ENCODE assay signal across 17 cellular contexts in the genomic region with DNA sequence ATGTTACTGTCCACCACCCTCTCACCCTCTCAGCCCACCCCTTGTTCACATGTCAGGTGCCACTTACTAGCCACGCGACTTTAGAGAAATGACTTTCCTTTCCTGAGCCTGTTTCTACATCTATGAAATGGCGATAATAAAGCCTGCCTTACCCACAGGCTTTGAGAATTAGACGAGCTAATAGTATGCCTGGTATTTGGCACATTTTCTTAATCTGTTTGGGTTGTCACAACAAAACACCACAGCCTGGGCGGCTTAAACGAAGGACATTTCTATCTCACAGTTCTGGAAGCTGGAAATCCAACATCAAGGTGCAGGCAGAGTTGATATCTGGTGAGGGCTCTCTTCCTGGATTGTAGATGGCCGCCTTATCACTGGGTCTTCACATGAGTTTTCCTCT.
"Had no signal": no experiment of that assay in that cellular context is flagged by ENCODE, and none has a peak within 500 bp of the region (broad histone marks: within the 10 kb centered on the region; RNA-seq: fewer than 3 reads in every experiment).

No MANE protein-coding gene starts in this region.

- H3K4me3 Mint-ChIP-seq: activated T-helper 17 cell treated with anti-CD3 and anti-CD28 coated beads, Interleukin-2, amount 50 U/mL, for 72 hours; memory B cell; nephron had no signal

- H3K36me3 ChIP-seq: left ventricle myocardium inferior, prostate gland, stomach, thoracic aorta had no signal

- H3K9me3 ChIP-seq: left ventricle myocardium inferior, prostate gland, stomach, thoracic aorta had no signal

- H3K27ac Mint-ChIP-seq: memory B cell, nephron had no signal

- H3K27me3 ChIP-seq: stomach had no signal

- DNase-seq: activated CD4-positive, alpha-beta T cell treated with anti-CD3 and anti-CD28 coated beads for 1 hour; activated CD4-positive, alpha-beta T cell treated with anti-CD3 and anti-CD28 coated beads, Interleukin-2, amount 50 U/mL, for 4 hours; activated naive CD4-positive, alpha-beta T cell treated with Interleukin-2 at 50 U/mL for 16 hours; activated T-cell treated with anti-CD3 and anti-CD28 coated beads for 4 hours; foreskin fibroblast; glutamatergic neuron; hypothalamus; left ventricle myocardium inferior; stimulated activated CD4-positive, alpha-beta T cell treated with anti-CD3 and anti-CD28 coated beads, Interleukin-12 subunit alpha, Interleukin-12 subunit beta, amount 100 ng/mL, for 4 hours; stimulated activated CD4-positive, alpha-beta T cell treated with anti-CD3 and anti-CD28 coated beads, Interleukin-2, amount 100 ng/mL, for 24 hours; stomach had no signal

- H3K4me3 ChIP-seq: left ventricle myocardium inferior, prostate gland, stomach, thoracic aorta had no signal

- H3K27ac ChIP-seq: left ventricle myocardium inferior, prostate gland had no signal

- H3K9me3 Mint-ChIP-seq: activated T-helper 17 cell treated with anti-CD3 and anti-CD28 coated beads, Interleukin-2, amount 50 U/mL, for 72 hours; nephron had no signal

- H3K36me3 Mint-ChIP-seq: memory B cell had no signal

- H3K4me1 Mint-ChIP-seq: memory B cell had no signal

- H3K4me1 ChIP-seq: left ventricle myocardium inferior, prostate gland had no signal

- ATAC-seq: activated T-helper 17 cell treated with anti-CD3 and anti-CD28 coated beads, Interleukin-2, amount 50 U/mL, for 72 hours; sciatic nerve had no signal

- H3K27me3 Mint-ChIP-seq: memory B cell had no signal
